8 cellular contexts compared by ENCODE assay signal in the genomic region with DNA sequence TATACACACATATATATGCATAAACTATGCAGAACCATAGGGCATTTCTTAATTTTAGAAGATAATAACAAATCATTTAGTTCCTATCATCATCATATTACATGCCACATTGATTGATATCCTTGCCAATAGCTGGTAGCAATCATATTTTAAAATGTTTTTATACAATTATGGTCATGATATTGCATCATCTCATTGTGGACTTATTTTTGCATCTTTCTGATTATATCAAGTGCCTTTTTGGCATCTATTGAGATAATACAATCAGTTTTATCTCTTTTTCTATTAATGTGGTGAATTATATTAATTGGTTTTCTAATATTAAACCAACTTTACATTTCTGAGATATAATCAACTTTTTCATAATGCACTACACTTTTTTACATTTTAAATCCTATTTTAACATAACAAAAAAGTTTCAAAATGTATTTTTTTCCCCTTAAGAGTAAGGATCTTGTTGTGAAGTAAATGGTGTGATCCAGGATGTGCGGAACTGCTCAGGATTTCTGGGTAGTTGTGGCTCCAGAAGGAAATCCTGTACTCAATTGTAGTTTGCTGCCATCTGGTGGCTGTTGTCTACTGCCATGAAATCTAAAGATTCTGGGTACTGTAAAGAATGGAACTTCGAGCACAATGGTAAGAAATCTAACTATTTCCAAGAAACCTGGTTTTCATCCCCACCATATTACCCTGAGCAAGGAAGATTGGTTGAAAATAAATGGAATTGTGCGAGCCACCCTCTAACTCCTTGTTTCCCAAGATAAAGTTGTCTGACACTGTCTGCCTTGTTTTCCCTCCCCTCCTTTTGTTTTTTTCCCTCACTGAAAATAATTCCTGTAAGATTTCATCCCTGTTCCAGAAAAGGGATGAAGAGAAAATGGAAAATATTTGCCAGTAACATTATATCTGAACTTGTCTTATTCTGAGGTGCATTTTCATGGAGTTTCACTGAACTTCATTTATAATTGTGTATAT. TPM values are rescaled to one million over a fixed set of nuclear protein-coding genes. Genes with fewer than 3 reads are reported as not detected.
DNase-seq lines count a peak whose midpoint lies in the region; ATAC-seq, FAIRE-seq and TF ChIP-seq lines count a peak whose summit lies in the region.

No MANE protein-coding gene starts in this region.

- H3K4me1 ChIP-seq in K562 (replicated peaks in 1 of 2; ENCODE audit: control insufficient read depth in 2 of 2, insufficient read depth in 2 of 2, low read length in 2 of 2) (no peaks in the 10 kb centered on the region), keratinocyte (ENCODE audit: control insufficient read depth, extremely low read depth, insufficient read depth, low read length) (no peaks in the 10 kb centered on the region)

- DNase-seq in activated CD4-positive, alpha-beta T cell treated with anti-CD3 and anti-CD28 coated beads for 24 hours (ENCODE audit: low read depth in 2 of 2): peak; percentile 16 to 33
- no peak for DNase-seq in activated CD4-positive, alpha-beta T cell treated with anti-CD3 and anti-CD28 coated beads for 1 hour
- DNase-seq in RKO (ENCODE audit: low spot score) (peak; percentile 80), K562 (ENCODE audit: extremely low read depth in 1 of 4, low spot score in 3 of 4) (peak; percentile 39 to 72 (median 56)), keratinocyte (ENCODE audit: low read depth, low spot score) (peak; percentile 4)
- peak; percentile 2 to 9 for DNase-seq in stimulated activated CD8-positive, alpha-beta memory T cell treated with anti-CD3 and anti-CD28 coated beads, Interleukin-15, amount 100 ng/mL, for 48 hours (ENCODE audit: low read depth in 2 of 2)

- POLR2A ChIA-PET in K562 (lab: Yijun Ruan, JAX): no interaction called here

- no peak for TF ChIP-seq EP300 in K562 (IDR thresholded peaks at IDR 0.05; ENCODE audit: low read length)

- no TSS peak for BruUV-seq in K562 (replicated peaks; lab: Mats Ljungman, UMichigan)

- H3K9ac ChIP-seq in K562 (ENCODE audit: insufficient read depth in 1 of 2, low read depth in 2 of 2, low read length in 2 of 2): no peak overlapping the region
- no peak overlapping the region for H3K9ac ChIP-seq in keratinocyte (ENCODE audit: control insufficient read depth, extremely low read depth, insufficient read depth, low read length)

- H3K36me3 ChIP-seq in K562 (ENCODE audit: control insufficient read depth, insufficient read depth, low read length): no peaks in the 10 kb centered on the region
- no peaks in the 10 kb centered on the region for H3K36me3 ChIP-seq in keratinocyte (ENCODE audit: control insufficient read depth in 2 of 2, extremely low read depth in 1 of 2, insufficient read depth in 2 of 2, low read length in 2 of 2)

- dilution Hi-C loops in keratinocyte (cut with MboI; ENCODE audit: extremely low pct_ligation_motif_present, low sequenced_read_pairs): no loop called here

- intact Hi-C loops in K562 (cut with micrococcal nuclease): loop anchor here (1.0 to 10.0 kb wide), 4 partner anchors 70 to 438 kb away; no protein-coding TSS in a partner anchor

- FAIRE-seq in K562 (lab: Jason Lieb, UNC): peak; percentile 89
- FAIRE-seq in keratinocyte (lab: Jason Lieb, UNC): peak; percentile 67

- 3% methylated on average over 3 of the region's 3 CpGs for WGBS in K562 (ENCODE audit: insufficient coverage, low coverage, missing lambda C conversion rate)

- H3K27me3 ChIP-seq in K562 (ENCODE audit: control insufficient read depth in 2 of 2, insufficient read depth in 2 of 2, low read length in 2 of 2): no peaks in the 10 kb centered on the region; a peak in 1 of 5 replicates
- no peaks in the 10 kb centered on the region for H3K27me3 ChIP-seq in keratinocyte (ENCODE audit: control insufficient read depth, extremely low read depth, insufficient read depth, low read length)

- CTCF ChIA-PET in K562 (lab: Yijun Ruan, JAX; ENCODE audit: low intra/inter-chr PET ratio): interaction anchor here (0.5 to 2.3 kb wide), 4 partner anchors 75 to 477 kb away, joined by 3 to 13 read pairs (median 4); no protein-coding TSS in a partner anchor

- TF ChIP-seq RAD21 in K562 (CRISPR knock-in tag; conservative IDR thresholded peaks at IDR 0.05 in 1 of 2, IDR thresholded peaks at IDR 0.05 in 1 of 2): peak; percentile 73 to 78

- in situ Hi-C loops in K562 (cut with MboI): loop anchor here (10.0 kb wide), 1 partner anchor 148 kb away; no protein-coding TSS in a partner anchor

- H3K79me2 ChIP-seq in K562 (ENCODE audit: control insufficient read depth, insufficient read depth, low read length): no peaks in the 10 kb centered on the region
- no peaks in the 10 kb centered on the region for H3K79me2 ChIP-seq in keratinocyte (ENCODE audit: control insufficient read depth, insufficient read depth, low read length)

- TF ChIP-seq POLR2A in K562 (conservative IDR thresholded peaks at IDR 0.05): no peak

- H4K20me1 ChIP-seq in K562 (replicated peaks; ENCODE audit: control insufficient read depth, insufficient read depth, low read length) (no peaks in the 10 kb centered on the region), keratinocyte (ENCODE audit: control insufficient read depth, extremely low read depth, insufficient read depth, low read length) (no peaks in the 10 kb centered on the region)

- peak; percentile 87 for ATAC-seq in K562
- no peak for ATAC-seq in GM18520 (IDR thresholded peaks at IDR 0.05; ENCODE audit: unreplicated experiment)

- H3K27ac ChIP-seq in K562 (ENCODE audit: extremely low read depth, low read depth, low read length) (no peak overlapping the region), keratinocyte (ENCODE audit: control insufficient read depth, insufficient read depth, low read length) (no peak overlapping the region)

- H3K4me2 ChIP-seq in K562 (ENCODE audit: insufficient read depth, low read length) (no peak overlapping the region), keratinocyte (ENCODE audit: control insufficient read depth, extremely low read depth, insufficient read depth, low read depth, low read length) (no peak overlapping the region)

- H3K9me1 ChIP-seq in K562 (ENCODE audit: control insufficient read depth, insufficient read depth, low read length) (no peaks in the 10 kb centered on the region), keratinocyte (ENCODE audit: control insufficient read depth, extremely low read depth, insufficient read depth, low read length) (no peaks in the 10 kb centered on the region)

- no peak overlapping the region for H2AFZ ChIP-seq in K562 (ENCODE audit: low read depth, low read length)
- no peak overlapping the region for H2AFZ ChIP-seq in keratinocyte (ENCODE audit: control insufficient read depth, low read length)

- TF ChIP-seq CTCF in LNCAP (IDR thresholded peaks at IDR 0.05): peak; percentile 87
- TF ChIP-seq CTCF in K562 (IDR thresholded peaks at IDR 0.05 in 2 of 3, conservative IDR thresholded peaks at IDR 0.05 in 1 of 3; ENCODE audit: insufficient read depth in 2 of 3, low read depth in 1 of 3, low read length in 3 of 3): peak; percentile 68 to 81 (median 74)
- TF ChIP-seq CTCF in keratinocyte (optimal IDR thresholded peaks at IDR 0.05 in 1 of 3, IDR thresholded peaks at IDR 0.05 in 1 of 3, conservative IDR thresholded peaks at IDR 0.05 in 1 of 3; ENCODE audit: extremely low read depth in 1 of 3, insufficient read depth in 2 of 3, low read length in 3 of 3): peak; percentile 56 to 69 (median 68)

- H3K4me3 ChIP-seq in K562 (no peak overlapping the region), keratinocyte (ENCODE audit: control insufficient read depth in 2 of 3, extremely low read depth in 1 of 3, insufficient read depth in 2 of 3, low read depth in 1 of 3, low read length in 3 of 3) (no peak overlapping the region)

- H3K9me3 ChIP-seq in K562 (replicated peaks; ENCODE audit: control insufficient read depth, insufficient read depth, low read depth, low read length) (no peaks in the 10 kb centered on the region), keratinocyte (ENCODE audit: control insufficient read depth, low read depth, low read length) (no peaks in the 10 kb centered on the region)

TF ChIP-seq in K562, 482 proteins besides CTCF, POLR2A, EP300 and RAD21 (continues in another document):
- peak; percentile 68 for TF ChIP-seq DEAF1 (CRISPR knock-in tag; IDR thresholded peaks at IDR 0.05)

RNA-seq across cellular contexts. Expression of gene OR9K2, which starts 17.0 kb away (rescaled TPM):
- total RNA-seq in K562 (2011; cell fraction: chromatin; rRNA removed; ENCODE audit: low replicate concordance): not detected in 2 replicates
- not detected in 2 replicates for total RNA-seq in K562 (2011; cell fraction: nucleolus; rRNA removed)
- total RNA-seq in K562 (2011; cell fraction: nucleoplasm; rRNA removed): not detected in 2 replicates
- total RNA-seq in K562 (2014; rRNA removed) (not detected in 2 replicates), K562 (2014; rRNA removed; fragmentation: Illumina TruSeq; extraction: Trizol) (not detected in 2 replicates), K562 (2015; rRNA removed; fragmentation: Illumina TruSeq; extraction: Trizol) (not detected in 2 replicates), K562 (2021) (not detected in 2 replicates)
- polyA plus RNA-seq in K562 (2011; rRNA removed) (not detected in 2 replicates), K562 (2014; fragmentation: Illumina TruSeq; extraction: Trizol) (not detected in 2 replicates), K562 (2014; fragmentation: Nextera tagmentation; extraction: Ambion mirVana) (not detected), K562 (2014; rRNA removed) (not detected in 2 replicates), keratinocyte (not detected in 3 replicates)
- not detected in 2 replicates for polyA plus RNA-seq in K562 (2011; cell fraction: cytosol; rRNA removed)
- not detected in 2 replicates for polyA plus RNA-seq in K562 (2011; cell fraction: nucleus; rRNA removed)
- not detected in 2 replicates for polyA plus RNA-seq in K562 (2012)
- polyA minus RNA-seq in K562 (2011; rRNA and poly(A)+ RNA removed): not detected in 2 replicates
- polyA minus RNA-seq in K562 (2011; cell fraction: cytosol; rRNA and poly(A)+ RNA removed): not detected in 2 replicates
- not detected in 2 replicates for polyA minus RNA-seq in K562 (2011; cell fraction: nucleus; rRNA and poly(A)+ RNA removed)
- polyA plus RNA-seq in keratinocyte (2011; ENCODE audit: low read depth): not detected
- polyA plus RNA-seq in keratinocyte (2011; cell fraction: cytosol; rRNA removed): not detected in 2 replicates
- polyA plus RNA-seq in keratinocyte (2011; cell fraction: nucleus; rRNA removed): not detected in 2 replicates
- not detected in 2 replicates for polyA plus RNA-seq in keratinocyte (2012; ENCODE audit: low replicate concordance)
- not detected in 3 replicates for polyA minus RNA-seq in keratinocyte
- polyA minus RNA-seq in keratinocyte (2011; cell fraction: cytosol; rRNA and poly(A)+ RNA removed): not detected
- polyA minus RNA-seq in keratinocyte (2011; cell fraction: nucleus; rRNA and poly(A)+ RNA removed): not detected in 2 replicates
